In the genomic region with DNA sequence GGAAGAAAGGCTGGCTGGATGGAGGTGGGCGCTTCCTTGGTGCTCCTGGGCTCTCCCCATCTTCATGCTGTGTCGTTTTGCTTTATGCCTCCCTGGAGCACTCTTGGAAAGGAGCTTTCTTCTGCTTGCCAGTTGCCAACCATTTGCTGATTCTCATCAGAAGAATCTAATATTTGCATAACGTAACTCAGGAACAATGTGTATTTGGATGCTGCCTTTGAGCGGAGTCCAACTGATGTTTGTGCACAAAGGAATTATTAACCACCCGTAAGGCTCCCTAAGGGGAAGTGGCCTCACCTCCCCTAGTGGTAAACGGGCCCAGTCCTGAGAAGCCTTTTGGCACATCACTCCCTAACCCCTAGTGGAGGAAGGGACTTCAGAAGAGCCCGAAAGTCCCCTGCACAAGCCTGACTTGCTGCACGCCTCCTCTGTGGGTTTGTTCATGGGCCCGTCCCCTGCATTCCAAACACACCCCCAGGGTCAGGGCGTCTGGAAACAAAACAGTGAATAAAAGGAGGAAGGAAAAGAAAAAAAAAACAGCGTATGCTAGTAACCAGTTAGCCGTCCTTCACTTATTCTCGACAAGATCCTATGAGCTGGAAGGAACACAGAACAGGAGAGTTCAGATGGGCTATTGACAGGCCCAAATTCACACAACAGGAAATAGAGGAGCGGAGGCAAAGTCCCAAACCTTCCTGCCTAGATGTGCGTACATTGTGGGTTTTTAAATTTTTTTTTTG, we compare ENCODE assay signal across 9 cellular contexts.
A peak's percentile ranks its signal among the peaks of the same experiment; 100 is the strongest.
DNase-seq lines count a peak whose midpoint lies in the region; ATAC-seq and TF ChIP-seq lines count a peak whose summit lies in the region.
"Had no signal": no experiment of that assay in that cellular context is flagged by ENCODE, and none has a peak within 500 bp of the region (broad histone marks: within the 10 kb centered on the region; RNA-seq: fewer than 3 reads in every experiment).

No MANE protein-coding gene starts in this region.

- no peak overlapping the region for H3K4ac ChIP-seq in neuronal stem cell (ENCODE audit: low read length)

- no peaks in the 10 kb centered on the region for H3K79me1 ChIP-seq in neuronal stem cell (ENCODE audit: low read depth, low read length)

- H2AFZ ChIP-seq in fibroblast of lung (ENCODE audit: low read length) (no peak overlapping the region), neuronal stem cell (ENCODE audit: low read length) (no peak overlapping the region)

- H4K8ac ChIP-seq in neuronal stem cell (ENCODE audit: low read depth, low read length), result no peak overlapping the region

- H2BK15ac ChIP-seq in neuronal stem cell (ENCODE audit: low read length), result no peak overlapping the region

- peak; percentile 1 for DNase-seq in ELR (ENCODE audit: low read depth)
- DNase-seq in MV-4-11 (lab: John Stamatoyannopoulos, UW), result peak; percentile 48
- DNase-seq in fibroblast of lung (ENCODE audit: low read depth in 2 of 2), result peak; percentile 51 to 78
- DNase-seq in neuronal stem cell (ENCODE audit: low spot score), result no peak
- no peak for DNase-seq in natural killer cell
- no peak for DNase-seq in SK-N-DZ (ENCODE audit: low spot score)
- no peak for DNase-seq in H4 (ENCODE audit: low spot score)

- no peak overlapping the region for H2BK120ac ChIP-seq in neuronal stem cell (ENCODE audit: low read depth, low read length)

- H3K18ac ChIP-seq in neuronal stem cell (ENCODE audit: low read length), result peak overlapping the region; percentile 45

- no peaks in the 10 kb centered on the region for H3K9me3 Mint-ChIP-seq in natural killer cell

- no peak overlapping the region for H3K27ac Mint-ChIP-seq in natural killer cell
- H3K27ac Mint-ChIP-seq: dendritic cell treated with granulocyte-macrophage colony-stimulating factor and Interleukin-4, amounts not matched to agents 40 ng/mL and 50 ng/mL, for 4 days had no signal

- H3K27me3 ChIP-seq in fibroblast of lung (ENCODE audit: control insufficient read depth, insufficient read depth, low read length), result no peaks in the 10 kb centered on the region
- peaks cover 0 to 31% (median 0%) of the 10 kb centered on the region in 3 experiments for H3K27me3 ChIP-seq in neuronal stem cell (ENCODE audit: control insufficient read depth in 3 of 3, insufficient read depth in 3 of 3, low read depth in 1 of 3, low read length in 3 of 3)

- H3K36me3 ChIP-seq in fibroblast of lung (ENCODE audit: control insufficient read depth, insufficient read depth, low read length) (no peaks in the 10 kb centered on the region), neuronal stem cell (replicated peaks in 1 of 2; ENCODE audit: control insufficient read depth in 2 of 2, insufficient read depth in 2 of 2, low read length in 2 of 2) (no peaks in the 10 kb centered on the region)

- H3K4me1 Mint-ChIP-seq in natural killer cell, result peaks cover 0 to 5% of the 10 kb centered on the region in 2 donors

- intact Hi-C loops in natural killer cell (cut with micrococcal nuclease), result no loop called here

- H2AK5ac ChIP-seq in neuronal stem cell (ENCODE audit: low read depth, low read length), result no peak overlapping the region

- H3K27me3 Mint-ChIP-seq in natural killer cell (ENCODE audit: low read depth in 2 of 2), result peaks cover 0 to 16% of the 10 kb centered on the region in 2 donors
- H3K27me3 Mint-ChIP-seq: dendritic cell treated with granulocyte-macrophage colony-stimulating factor and Interleukin-4, amounts not matched to agents 40 ng/mL and 50 ng/mL, for 4 days had no signal

- H3K27ac ChIP-seq in fibroblast of lung (ENCODE audit: insufficient read depth, low read length) (no peak overlapping the region), neuronal stem cell (replicated peaks; ENCODE audit: low read length) (no peak overlapping the region)

- H3K4me2 ChIP-seq in fibroblast of lung (ENCODE audit: extremely low read depth, insufficient read depth, low read length) (no peak overlapping the region), neuronal stem cell (ENCODE audit: insufficient read depth, low read length, poor library complexity, severe bottlenecking) (no peak overlapping the region)

- ATAC-seq in GM21717 (IDR thresholded peaks at IDR 0.05; ENCODE audit: unreplicated experiment), result no peak
- no peak for ATAC-seq in natural killer cell

- WGBS in neuronal stem cell (ENCODE audit: extremely low coverage in 2 of 2, insufficient read length in 2 of 2, insufficient replicate concordance in 1 of 2), 2 donors, result no CpG with 5 or more reads among the region's 15 CpGs

- H3K14ac ChIP-seq in neuronal stem cell (ENCODE audit: low read length), result no peak overlapping the region

- H3K4me3 Mint-ChIP-seq in natural killer cell, result no peak overlapping the region
- H3K4me3 Mint-ChIP-seq: dendritic cell treated with granulocyte-macrophage colony-stimulating factor and Interleukin-4, amounts not matched to agents 40 ng/mL and 50 ng/mL, for 4 days had no signal

- H2BK5ac ChIP-seq in neuronal stem cell (ENCODE audit: low read length), result no peak overlapping the region

- no peaks in the 10 kb centered on the region for H3K79me2 ChIP-seq in fibroblast of lung (ENCODE audit: control insufficient read depth, insufficient read depth, low read length)

- H4K91ac ChIP-seq in neuronal stem cell (ENCODE audit: low read depth, low read length, poor library complexity), result no peak overlapping the region

- H3K4me1 ChIP-seq in fibroblast of lung (ENCODE audit: control insufficient read depth, extremely low read depth, insufficient read depth, low read length) (no peaks in the 10 kb centered on the region), neuronal stem cell (ENCODE audit: control insufficient read depth in 2 of 2, insufficient read depth in 1 of 2, low read depth in 1 of 2, low read length in 2 of 2) (peaks cover 21 to 22% of the 10 kb centered on the region in 2 donors)

- no peaks in the 10 kb centered on the region for H3K36me3 Mint-ChIP-seq in natural killer cell

- no peaks in the 10 kb centered on the region for H4K20me1 ChIP-seq in fibroblast of lung (ENCODE audit: control insufficient read depth, extremely low read depth, insufficient read depth, low read length)

- H3K23ac ChIP-seq in neuronal stem cell (ENCODE audit: low read depth, low read length, poor library complexity), result no peak overlapping the region

- H3K4me3 ChIP-seq in fibroblast of lung (replicated peaks in 1 of 4; ENCODE audit: control extremely low read depth in 1 of 4, insufficient read depth in 1 of 4, low read depth in 3 of 4, low read length in 4 of 4), result no peak overlapping the region
- no peak overlapping the region for H3K4me3 ChIP-seq in neuronal stem cell (ENCODE audit: low read length in 2 of 2)

- no peak overlapping the region for H3K9ac ChIP-seq in fibroblast of lung (ENCODE audit: insufficient read depth, low read length)
- no peak overlapping the region for H3K9ac ChIP-seq in neuronal stem cell (ENCODE audit: low read depth, low read length, poor library complexity)

- TF ChIP-seq CTCF in fibroblast of lung (conservative IDR thresholded peaks at IDR 0.05 in 1 of 2, IDR thresholded peaks at IDR 0.05 in 1 of 2; ENCODE audit: low read depth in 1 of 2, low read length in 2 of 2) (peak; percentile 20 to 32), natural killer cell (IDR thresholded peaks at IDR 0.05) (no peak)

- H3K9me3 ChIP-seq in fibroblast of lung (ENCODE audit: control insufficient read depth, insufficient read depth, low read depth, low read length), result no peaks in the 10 kb centered on the region
- no peaks in the 10 kb centered on the region for H3K9me3 ChIP-seq in neuronal stem cell (replicated peaks in 1 of 2; ENCODE audit: control insufficient read depth in 2 of 2, insufficient read depth in 1 of 2, low read depth in 1 of 2, low read length in 2 of 2)

- no peak overlapping the region for H2BK12ac ChIP-seq in neuronal stem cell (ENCODE audit: low read length)

Comparison
In these comparisons a context has a peak if more than half of its experiments do, and no peak if none do; other contexts are left out.
1. DNase-seq: peak in ELR (single experiment), MV-4-11 (single experiment) and fibroblast of lung (2 of 2); none in neuronal stem cell (single experiment), natural killer cell (single experiment), SK-N-DZ (single experiment) and H4 (single experiment).